8 cellular contexts compared by ENCODE assay signal in the genomic region with DNA sequence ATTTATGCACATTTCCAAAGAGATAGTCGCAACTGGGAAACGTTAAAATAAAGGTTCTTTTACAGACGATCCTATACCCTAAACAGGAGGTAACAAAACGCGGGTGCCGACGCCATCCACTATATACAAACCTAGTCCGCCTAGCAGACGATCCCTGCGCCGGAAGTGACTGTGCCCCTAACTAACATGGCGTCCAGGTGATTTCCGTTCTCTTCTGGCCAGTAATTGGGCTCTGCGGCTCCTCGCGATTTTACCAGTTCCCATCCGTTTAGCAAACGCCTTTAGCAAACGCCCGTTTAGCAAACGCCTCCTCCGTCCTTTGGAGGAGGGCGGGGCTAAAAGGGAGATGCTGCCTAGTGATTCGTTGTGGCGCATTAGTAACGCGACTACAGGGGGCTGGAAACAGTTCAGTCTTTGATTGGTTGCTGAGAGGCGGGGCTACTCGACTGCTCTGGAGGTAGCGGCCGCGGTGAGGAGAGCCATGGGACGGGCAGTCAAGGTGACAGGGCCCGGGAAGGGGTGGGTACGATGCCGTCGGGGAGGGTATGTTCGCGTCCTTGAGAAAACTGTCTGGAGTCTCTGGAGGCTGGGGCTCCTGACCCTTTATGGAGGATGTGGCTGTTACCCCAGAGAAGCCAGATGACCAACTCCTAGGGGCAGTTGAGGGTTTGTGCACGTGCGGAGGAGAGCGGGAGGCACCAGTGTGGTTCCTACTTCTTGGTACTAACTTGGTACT. TPM values are rescaled to one million over a fixed set of nuclear protein-coding genes. Genes with fewer than 3 reads are reported as not detected.
DNase-seq lines count a peak whose midpoint lies in the region; ATAC-seq lines count a peak whose summit lies in the region.

A gene (plus strand): TSS at position 405 of the 736 bp plus-strand sequence. CDS start 77 bp downstream, at position 482.

- peak within 1 kb of the TSS; percentile 97 for H4K5ac ChIP-seq in mesendoderm (ENCODE audit: low read length)

- peak within 1 kb of the TSS; percentile 78 for H3K9ac ChIP-seq in NT2/D1 (ENCODE audit: insufficient read length, low read depth)
- H3K9ac ChIP-seq in endocrine pancreas (ENCODE audit: control insufficient read depth, insufficient read depth, low read length): peak within 1 kb of the TSS; percentile 85
- H3K9ac ChIP-seq in mesendoderm (ENCODE audit: low read length): peak within 1 kb of the TSS; percentile 91

- peak within 1 kb of the TSS; percentile 90 for H3K56ac ChIP-seq in mesendoderm (ENCODE audit: low read length)

- no peaks in the 10 kb centered on the region for H3K9me3 ChIP-seq in NT2/D1 (ENCODE audit: insufficient read depth, low read length)
- H3K9me3 ChIP-seq in endocrine pancreas (ENCODE audit: control insufficient read depth, low read length): no peaks in the 10 kb centered on the region

- peak within 1 kb of the TSS; percentile 74 for H3K4me3 ChIP-seq in NT2/D1 (ENCODE audit: insufficient read length, low read depth)
- peak within 1 kb of the TSS; percentile 98 for H3K4me3 ChIP-seq in endocrine pancreas (ENCODE audit: control insufficient read depth, insufficient read depth, low read length)
- H3K4me3 ChIP-seq in mesendoderm (ENCODE audit: low read length): peak within 1 kb of the TSS; percentile 86

- peak within 1 kb of the TSS; percentile 93 for H3K4me2 ChIP-seq in mesendoderm (ENCODE audit: low read length)

- H3K36me3 Mint-ChIP-seq in activated CD8-positive, alpha-beta memory T cell treated with anti-CD3 and anti-CD28 coated beads, Interleukin-2, amount 10 ng/mL, durations not matched to agents 7 days and 5 days: peaks cover 6% of the 10 kb centered on the region

- CTCF ChIA-PET in activated CD8-positive, alpha-beta memory T cell treated with anti-CD3 and anti-CD28 coated beads, Interleukin-2, amount 10 ng/mL, durations not matched to agents 7 days and 5 days (lab: Charles Lee): interaction anchor here (1.1 kb wide), 1 partner anchor 213 kb away, joined by 3 read pairs; no protein-coding TSS in a partner anchor

- H3K4me3 Mint-ChIP-seq in activated CD8-positive, alpha-beta memory T cell treated with anti-CD3 and anti-CD28 coated beads, Interleukin-2, amount 10 ng/mL, durations not matched to agents 7 days and 5 days: peak within 1 kb of the TSS; percentile 96

- H3K79me1 ChIP-seq in mesendoderm (ENCODE audit: low read length): no peaks in the 10 kb centered on the region

- peak within 1 kb of the TSS; percentile 27 for H3K4ac ChIP-seq in mesendoderm (ENCODE audit: low read depth, low read length)

- DNase-seq in COR-L47 (lab: John Stamatoyannopoulos, UW): peak; percentile 99
- peak; percentile 25 to 99 (median 96) for DNase-seq in HUDEP-2 (lab: John Stamatoyannopoulos, UW; ENCODE audit: unreplicated experiment in 76 of 76)
- peak; percentile 96 for DNase-seq in NT2/D1 (ENCODE audit: low read depth, low spot score)
- DNase-seq in activated CD8-positive, alpha-beta memory T cell treated with anti-CD3 and anti-CD28 coated beads, Interleukin-2, amount 10 ng/mL, durations not matched to agents 7 days and 5 days: peak; percentile 99
- peak; percentile 100 for DNase-seq in mesendoderm
- DNase-seq in stimulated activated CD8-positive, alpha-beta memory T cell treated with anti-CD3 and anti-CD28 coated beads, Interleukin-15, amount 100 ng/mL, for 1 hour (ENCODE audit: low read depth): peak; percentile 87

- H3K79me2 ChIP-seq in mesendoderm (ENCODE audit: control insufficient read depth, insufficient read depth, low read length): no peaks in the 10 kb centered on the region

- ATAC-seq in GM21381 (IDR thresholded peaks at IDR 0.05; ENCODE audit: unreplicated experiment): peak; percentile 97
- peak; percentile 96 for ATAC-seq in activated CD8-positive, alpha-beta memory T cell treated with anti-CD3 and anti-CD28 coated beads, Interleukin-2, amount 10 ng/mL, durations not matched to agents 7 days and 5 days

- H2BK120ac ChIP-seq in mesendoderm (ENCODE audit: low read depth, low read length): no peak within 1 kb of the TSS

- no peaks in the 10 kb centered on the region for H3K27me3 ChIP-seq in NT2/D1 (ENCODE audit: insufficient read depth, insufficient read length)
- H3K27me3 ChIP-seq in endocrine pancreas (ENCODE audit: control insufficient read depth, insufficient read depth, low read length): no peaks in the 10 kb centered on the region
- H3K27me3 ChIP-seq in mesendoderm (ENCODE audit: insufficient read depth, low read length, poor library complexity): no peaks in the 10 kb centered on the region

- no peak within 1 kb of the TSS for H2BK5ac ChIP-seq in mesendoderm (ENCODE audit: low read length)

- WGBS in mesendoderm (ENCODE audit: extremely low coverage, insufficient coverage, low lambda C conversion rate): no CpG with 5 or more reads among the region's 42 CpGs

- H3K18ac ChIP-seq in mesendoderm (ENCODE audit: low read length): no peak within 1 kb of the TSS

- H3K36me3 ChIP-seq in NT2/D1 (ENCODE audit: insufficient read depth, insufficient read length, low read length) (no peaks in the 10 kb centered on the region), endocrine pancreas (ENCODE audit: control insufficient read depth, insufficient read depth, low read length) (no peaks in the 10 kb centered on the region), mesendoderm (ENCODE audit: control insufficient read depth, insufficient read depth, low read length) (no peaks in the 10 kb centered on the region)

- H3K27me3 Mint-ChIP-seq in activated CD8-positive, alpha-beta memory T cell treated with anti-CD3 and anti-CD28 coated beads, Interleukin-2, amount 10 ng/mL, durations not matched to agents 7 days and 5 days: no peaks in the 10 kb centered on the region

- peaks cover 51% of the 10 kb centered on the region for H3K4me1 Mint-ChIP-seq in activated CD8-positive, alpha-beta memory T cell treated with anti-CD3 and anti-CD28 coated beads, Interleukin-2, amount 10 ng/mL, durations not matched to agents 7 days and 5 days

- no peaks in the 10 kb centered on the region for H3K9me3 Mint-ChIP-seq in activated CD8-positive, alpha-beta memory T cell treated with anti-CD3 and anti-CD28 coated beads, Interleukin-2, amount 10 ng/mL, durations not matched to agents 7 days and 5 days (ENCODE audit: low read depth)

- no peak within 1 kb of the TSS for H4K8ac ChIP-seq in mesendoderm (ENCODE audit: low read depth, low read length)

- H3K23ac ChIP-seq in mesendoderm (ENCODE audit: low read length): peak within 1 kb of the TSS; percentile 24

- no peak within 1 kb of the TSS for H2BK15ac ChIP-seq in mesendoderm (replicated peaks; ENCODE audit: low read depth)

- H3K27ac Mint-ChIP-seq in activated CD8-positive, alpha-beta memory T cell treated with anti-CD3 and anti-CD28 coated beads, Interleukin-2, amount 10 ng/mL, durations not matched to agents 7 days and 5 days: peak within 1 kb of the TSS; percentile 93

- H3K27ac ChIP-seq in mesendoderm (ENCODE audit: low read depth, low read length): no peak within 1 kb of the TSS

- H3K4me1 ChIP-seq in NT2/D1 (ENCODE audit: insufficient read depth, insufficient read length): no peaks in the 10 kb centered on the region
- H3K4me1 ChIP-seq in endocrine pancreas (ENCODE audit: control insufficient read depth, insufficient read depth, low read length): no peaks in the 10 kb centered on the region
- H3K4me1 ChIP-seq in mesendoderm (ENCODE audit: control insufficient read depth, low read depth, low read length): peaks cover 5% of the 10 kb centered on the region

- H2AK5ac ChIP-seq in mesendoderm (ENCODE audit: low read length): peak within 1 kb of the TSS; percentile 65

RNA-seq across cellular contexts. Expression of the gene that starts here (rescaled TPM):
- total RNA-seq in activated CD8-positive, alpha-beta memory T cell treated with anti-CD3 and anti-CD28 coated beads, Interleukin-2, amount 10 ng/mL, durations not matched to agents 7 days and 5 days: 10 to 100 TPM; 12.2 to 15.4 TPM
- 4.8 TPM for polyA plus RNA-seq in mesendoderm (2013, experiment 1 of 2)
- polyA plus RNA-seq in mesendoderm (2013, experiment 2 of 2): 5.1 TPM
